In the genomic region with DNA sequence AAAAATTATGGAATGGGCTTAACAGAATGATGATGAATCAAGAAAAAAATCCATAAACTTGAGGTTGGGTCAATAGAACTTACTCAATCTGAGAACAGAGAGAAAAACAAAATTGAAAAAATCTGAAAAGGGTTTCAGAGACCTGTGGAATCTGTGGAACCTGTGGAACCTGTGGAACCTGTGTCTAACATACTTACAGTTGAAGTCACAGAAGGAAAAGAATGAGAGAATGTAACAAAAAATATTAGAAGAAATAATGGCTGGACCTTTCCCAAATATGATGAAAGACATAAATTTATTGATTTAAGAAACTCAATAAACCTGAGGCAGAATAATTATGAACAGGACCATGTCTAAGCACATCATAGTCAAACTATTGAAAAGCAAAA, we compare ENCODE assay signal across 1 cellular context.
TF ChIP-seq lines count a peak whose summit lies in the region.

No MANE protein-coding gene starts in this region.

TF ChIP-seq in HCT116, 20 proteins besides CTCF, POLR2A, EP300 and RAD21 (continued from another document):
- TF ChIP-seq EZH2 (IDR thresholded peaks at IDR 0.05) (no peak), TCF7L2 (IDR thresholded peaks at IDR 0.05; ENCODE audit: borderline replicate concordance, extremely low read depth, insufficient read depth, insufficient read length) (no peak), ZFX (IDR thresholded peaks at IDR 0.05) (no peak), SRF (IDR thresholded peaks at IDR 0.05; ENCODE audit: low read depth) (no peak), FOSL1 (IDR thresholded peaks at IDR 0.05; ENCODE audit: low read depth) (no peak), CEBPB (IDR thresholded peaks at IDR 0.05; ENCODE audit: low read depth) (no peak)
- TF ChIP-seq, protein P1, sequence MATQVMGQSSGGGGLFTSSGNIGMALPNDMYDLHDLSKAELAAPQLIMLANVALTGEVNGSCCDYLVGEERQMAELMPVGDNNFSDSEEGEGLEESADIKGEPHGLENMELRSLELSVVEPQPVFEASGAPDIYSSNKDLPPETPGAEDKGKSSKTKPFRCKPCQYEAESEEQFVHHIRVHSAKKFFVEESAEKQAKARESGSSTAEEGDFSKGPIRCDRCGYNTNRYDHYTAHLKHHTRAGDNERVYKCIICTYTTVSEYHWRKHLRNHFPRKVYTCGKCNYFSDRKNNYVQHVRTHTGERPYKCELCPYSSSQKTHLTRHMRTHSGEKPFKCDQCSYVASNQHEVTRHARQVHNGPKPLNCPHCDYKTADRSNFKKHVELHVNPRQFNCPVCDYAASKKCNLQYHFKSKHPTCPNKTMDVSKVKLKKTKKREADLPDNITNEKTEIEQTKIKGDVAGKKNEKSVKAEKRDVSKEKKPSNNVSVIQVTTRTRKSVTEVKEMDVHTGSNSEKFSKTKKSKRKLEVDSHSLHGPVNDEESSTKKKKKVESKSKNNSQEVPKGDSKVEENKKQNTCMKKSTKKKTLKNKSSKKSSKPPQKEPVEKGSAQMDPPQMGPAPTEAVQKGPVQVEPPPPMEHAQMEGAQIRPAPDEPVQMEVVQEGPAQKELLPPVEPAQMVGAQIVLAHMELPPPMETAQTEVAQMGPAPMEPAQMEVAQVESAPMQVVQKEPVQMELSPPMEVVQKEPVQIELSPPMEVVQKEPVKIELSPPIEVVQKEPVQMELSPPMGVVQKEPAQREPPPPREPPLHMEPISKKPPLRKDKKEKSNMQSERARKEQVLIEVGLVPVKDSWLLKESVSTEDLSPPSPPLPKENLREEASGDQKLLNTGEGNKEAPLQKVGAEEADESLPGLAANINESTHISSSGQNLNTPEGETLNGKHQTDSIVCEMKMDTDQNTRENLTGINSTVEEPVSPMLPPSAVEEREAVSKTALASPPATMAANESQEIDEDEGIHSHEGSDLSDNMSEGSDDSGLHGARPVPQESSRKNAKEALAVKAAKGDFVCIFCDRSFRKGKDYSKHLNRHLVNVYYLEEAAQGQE (IDR thresholded peaks at IDR 0.05; ENCODE audit: low read depth) = no peak
- TF ChIP-seq, protein P2, sequence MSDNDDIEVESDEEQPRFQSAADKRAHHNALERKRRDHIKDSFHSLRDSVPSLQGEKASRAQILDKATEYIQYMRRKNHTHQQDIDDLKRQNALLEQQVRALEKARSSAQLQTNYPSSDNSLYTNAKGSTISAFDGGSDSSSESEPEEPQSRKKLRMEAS (IDR thresholded peaks at IDR 0.05) = no peak
